In the genomic region with DNA sequence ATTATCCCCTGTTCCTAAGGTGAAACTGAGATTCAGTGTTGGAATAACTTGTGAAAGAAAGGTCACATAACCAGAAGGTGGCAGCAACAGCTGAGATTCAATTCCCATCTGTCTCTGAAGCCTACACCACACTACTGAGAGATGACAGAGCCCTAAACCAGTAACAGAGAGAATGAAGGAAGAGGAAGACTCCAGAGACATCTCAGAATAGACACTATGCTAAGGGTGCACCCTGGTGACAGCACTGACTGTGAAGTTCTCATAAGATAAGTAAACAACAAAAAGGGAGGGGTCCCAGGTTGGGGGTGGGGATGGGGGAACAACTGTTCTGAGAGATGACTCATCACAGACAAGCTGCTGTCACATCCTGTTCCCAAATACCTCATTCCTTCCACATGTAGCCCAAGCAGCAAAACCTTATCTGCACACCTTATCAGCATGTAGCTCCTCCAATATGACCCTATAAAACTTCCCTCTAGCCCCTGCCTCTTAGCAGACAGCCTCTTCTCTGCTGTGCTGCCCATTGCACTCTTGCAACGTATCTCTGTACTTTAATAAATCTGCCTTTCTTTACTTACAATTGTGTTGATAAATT, we compare ENCODE assay signal across 1 cellular context.
TF ChIP-seq lines count a peak whose summit lies in the region.

No MANE protein-coding gene starts in this region.

TF ChIP-seq in HCT116, 20 proteins besides CTCF, POLR2A, EP300 and RAD21 (continued from another document):
- TF ChIP-seq, protein P1, sequence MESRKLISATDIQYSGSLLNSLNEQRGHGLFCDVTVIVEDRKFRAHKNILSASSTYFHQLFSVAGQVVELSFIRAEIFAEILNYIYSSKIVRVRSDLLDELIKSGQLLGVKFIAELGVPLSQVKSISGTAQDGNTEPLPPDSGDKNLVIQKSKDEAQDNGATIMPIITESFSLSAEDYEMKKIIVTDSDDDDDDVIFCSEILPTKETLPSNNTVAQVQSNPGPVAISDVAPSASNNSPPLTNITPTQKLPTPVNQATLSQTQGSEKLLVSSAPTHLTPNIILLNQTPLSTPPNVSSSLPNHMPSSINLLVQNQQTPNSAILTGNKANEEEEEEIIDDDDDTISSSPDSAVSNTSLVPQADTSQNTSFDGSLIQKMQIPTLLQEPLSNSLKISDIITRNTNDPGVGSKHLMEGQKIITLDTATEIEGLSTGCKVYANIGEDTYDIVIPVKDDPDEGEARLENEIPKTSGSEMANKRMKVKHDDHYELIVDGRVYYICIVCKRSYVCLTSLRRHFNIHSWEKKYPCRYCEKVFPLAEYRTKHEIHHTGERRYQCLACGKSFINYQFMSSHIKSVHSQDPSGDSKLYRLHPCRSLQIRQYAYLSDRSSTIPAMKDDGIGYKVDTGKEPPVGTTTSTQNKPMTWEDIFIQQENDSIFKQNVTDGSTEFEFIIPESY (IDR thresholded peaks at IDR 0.05; ENCODE audit: extremely low read depth, insufficient replicate concordance, low read length) = no peak
- no peak for TF ChIP-seq CEBPB (IDR thresholded peaks at IDR 0.05; ENCODE audit: low read depth)
- no peak for TF ChIP-seq EZH2phosphoT487 (IDR thresholded peaks at IDR 0.05; ENCODE audit: borderline replicate concordance)
- TF ChIP-seq REST (IDR thresholded peaks at IDR 0.05; ENCODE audit: low read depth) = no peak
